ENCODE assay signal across 15 cellular contexts in genomic region chr12:122147514-122148290, GRCh38. TPM values are rescaled to one million over a fixed set of nuclear protein-coding genes. Genes with fewer than 3 reads are reported as not detected.
"Had no signal": no experiment of that assay in that cellular context is flagged by ENCODE, and none has a peak within 500 bp of the region (broad histone marks: within the 10 kb centered on the region; RNA-seq: fewer than 3 reads in every experiment).

No MANE protein-coding gene starts in this region.

- DNase-seq: activated CD4-positive, alpha-beta T cell treated with anti-CD3 and anti-CD28 coated beads, Interleukin-2, amount 50 U/mL, for 48 hours; activated gamma-delta T cell treated with Interleukin-2 at 50 U/mL for 16 hours; activated T-cell treated with anti-CD3 and anti-CD28 coated beads, Interleukin-2, amount 50 U/mL, for 72 hours; adrenal gland; left ventricle myocardium inferior; mesenchymal stem cell; right cardiac atrium; small intestine; T-helper 2 cell had no signal

- ATAC-seq: activated CD4-positive, CD25-positive, alpha-beta regulatory T cell treated with anti-CD3 and anti-CD28 coated beads, Interleukin-2, amount 50 U/mL, for 24 hours; activated T-cell treated with anti-CD3 and anti-CD28 coated beads, Interleukin-2, amount 50 U/mL, for 72 hours had no signal

- H3K27ac ChIP-seq: adrenal gland, esophagus muscularis mucosa, left ventricle myocardium inferior had no signal

- H3K4me3 ChIP-seq: adrenal gland, esophagus muscularis mucosa, left ventricle myocardium inferior had no signal

- H3K27me3 ChIP-seq: adrenal gland, esophagus muscularis mucosa had no signal

- H3K4me1 ChIP-seq: adrenal gland had no signal

- H3K27ac Mint-ChIP-seq: activated T-cell treated with anti-CD3 and anti-CD28 coated beads, Interleukin-2, amount 50 U/mL, for 72 hours; type B pancreatic cell had no signal

- H3K4me3 Mint-ChIP-seq: activated T-cell treated with anti-CD3 and anti-CD28 coated beads, Interleukin-2, amount 50 U/mL, for 72 hours; type B pancreatic cell had no signal

- H3K9me3 Mint-ChIP-seq: activated T-cell treated with anti-CD3 and anti-CD28 coated beads, Interleukin-2, amount 50 U/mL, for 72 hours; type B pancreatic cell had no signal

- H3K9me3 ChIP-seq: adrenal gland, esophagus muscularis mucosa, left ventricle myocardium inferior had no signal

RNA-seq across cellular contexts. Expression of gene IL31, which starts 26.3 kb away (rescaled TPM):
- total RNA-seq: adrenal gland, cardiac septum, esophagus muscularis mucosa, fibroblast of villous mesenchyme, left ventricle myocardium inferior, right cardiac atrium, subcutaneous adipose tissue had no signal

RNA-seq across cellular contexts. Expression of gene B3GNT4, which starts 55.8 kb away (rescaled TPM):
- total RNA-seq: cardiac septum, esophagus muscularis mucosa, left ventricle myocardium inferior, subcutaneous adipose tissue had no signal
